1 cellular context compared by ENCODE assay signal in the genomic region with DNA sequence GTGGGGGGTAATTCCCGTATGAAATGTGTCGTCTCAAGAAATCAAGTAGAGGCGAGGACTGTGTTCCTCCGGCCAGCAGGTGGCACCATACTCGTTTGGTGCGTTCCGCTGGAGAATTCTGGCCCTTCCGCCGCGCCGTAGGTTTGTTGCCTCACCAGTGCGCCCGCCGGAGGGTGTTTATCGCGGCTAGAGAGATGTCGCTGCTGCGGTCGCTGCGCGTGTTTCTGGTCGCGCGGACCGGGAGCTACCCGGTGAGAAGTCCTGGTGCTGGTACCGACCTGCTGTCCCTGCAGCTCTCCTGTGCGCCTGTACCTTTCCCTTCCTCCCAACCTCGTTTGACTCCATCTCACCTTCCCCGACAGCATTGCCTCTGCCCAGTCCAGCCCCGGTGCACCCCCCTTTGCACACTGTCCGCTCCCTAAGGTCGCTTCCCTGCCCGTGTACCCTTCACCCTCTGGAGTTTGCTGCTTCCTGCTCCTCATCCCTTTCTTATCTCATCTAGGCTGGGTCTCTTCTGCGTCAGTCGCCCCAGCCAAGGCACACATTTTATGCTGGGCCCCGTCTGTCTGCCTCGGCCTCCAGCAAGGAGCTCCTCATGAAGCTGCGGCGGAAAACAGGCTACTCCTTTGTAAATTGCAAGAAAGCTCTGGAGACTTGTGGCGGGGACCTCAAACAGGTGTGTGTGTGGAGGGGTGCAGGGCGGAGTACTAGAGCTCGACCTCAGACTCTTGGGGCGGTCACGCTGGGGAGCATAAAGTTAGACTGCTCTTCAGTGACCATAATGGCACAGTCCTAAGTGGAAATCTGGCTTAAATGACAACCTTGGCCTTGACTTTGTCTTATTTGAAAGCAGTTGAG.
A peak's percentile ranks its signal among the peaks of the same experiment; 100 is the strongest.
TF ChIP-seq lines count a peak whose summit lies in the region.

A gene (plus strand): TSS at position 180 of the 858 bp plus-strand sequence. CDS start 15 bp downstream, at position 195.

TF ChIP-seq in HepG2, 621 proteins besides CTCF, POLR2A, EP300 and RAD21 (continued from another document):
- TF ChIP-seq MZF1 (CRISPR knock-in tag; IDR thresholded peaks at IDR 0.05; ENCODE audit: borderline replicate concordance) (no peak), MTA1 (CRISPR knock-in tag; IDR thresholded peaks at IDR 0.05; ENCODE audit: borderline replicate concordance) (no peak), ASH2L (IDR thresholded peaks at IDR 0.05; ENCODE audit: insufficient read length, low read depth, low read length) (peak; percentile 93), GATAD2A (CRISPR knock-in tag; IDR thresholded peaks at IDR 0.05) (peak; percentile 87), ZNF577 (CRISPR knock-in tag; IDR thresholded peaks at IDR 0.05; ENCODE audit: borderline replicate concordance, low read depth) (no peak), ZNF331 (CRISPR knock-in tag; IDR thresholded peaks at IDR 0.05) (peak; percentile 94), ZBTB7B (CRISPR knock-in tag; IDR thresholded peaks at IDR 0.05) (peak; percentile 76; the same call in 1 of the 2 replicates), ZNF24 (IDR thresholded peaks at IDR 0.05) (no peak), SCMH1 (CRISPR knock-in tag; IDR thresholded peaks at IDR 0.05; ENCODE audit: borderline replicate concordance) (no peak), ZFP36 (IDR thresholded peaks at IDR 0.05; ENCODE audit: borderline replicate concordance, low read depth, low read length, partially characterized antibody) (no peak), HOXA3 (CRISPR knock-in tag; IDR thresholded peaks at IDR 0.05) (peak; percentile 92)
- TF ChIP-seq, protein P1, sequence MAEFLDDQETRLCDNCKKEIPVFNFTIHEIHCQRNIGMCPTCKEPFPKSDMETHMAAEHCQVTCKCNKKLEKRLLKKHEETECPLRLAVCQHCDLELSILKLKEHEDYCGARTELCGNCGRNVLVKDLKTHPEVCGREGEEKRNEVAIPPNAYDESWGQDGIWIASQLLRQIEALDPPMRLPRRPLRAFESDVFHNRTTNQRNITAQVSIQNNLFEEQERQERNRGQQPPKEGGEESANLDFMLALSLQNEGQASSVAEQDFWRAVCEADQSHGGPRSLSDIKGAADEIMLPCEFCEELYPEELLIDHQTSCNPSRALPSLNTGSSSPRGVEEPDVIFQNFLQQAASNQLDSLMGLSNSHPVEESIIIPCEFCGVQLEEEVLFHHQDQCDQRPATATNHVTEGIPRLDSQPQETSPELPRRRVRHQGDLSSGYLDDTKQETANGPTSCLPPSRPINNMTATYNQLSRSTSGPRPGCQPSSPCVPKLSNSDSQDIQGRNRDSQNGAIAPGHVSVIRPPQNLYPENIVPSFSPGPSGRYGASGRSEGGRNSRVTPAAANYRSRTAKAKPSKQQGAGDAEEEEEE (CRISPR knock-in tag; IDR thresholded peaks at IDR 0.05; ENCODE audit: borderline replicate concordance): peak; percentile 84; the same call in 1 of the 2 replicates
- TF ChIP-seq, protein P2, sequence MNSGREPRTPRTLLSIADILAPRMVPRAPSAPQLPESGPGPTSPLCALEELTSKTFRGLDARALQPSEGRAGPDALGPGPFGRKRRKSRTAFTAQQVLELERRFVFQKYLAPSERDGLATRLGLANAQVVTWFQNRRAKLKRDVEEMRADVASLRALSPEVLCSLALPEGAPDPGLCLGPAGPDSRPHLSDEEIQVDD (CRISPR knock-in tag; IDR thresholded peaks at IDR 0.05; ENCODE audit: borderline replicate concordance): no peak
- TF ChIP-seq, protein P3, sequence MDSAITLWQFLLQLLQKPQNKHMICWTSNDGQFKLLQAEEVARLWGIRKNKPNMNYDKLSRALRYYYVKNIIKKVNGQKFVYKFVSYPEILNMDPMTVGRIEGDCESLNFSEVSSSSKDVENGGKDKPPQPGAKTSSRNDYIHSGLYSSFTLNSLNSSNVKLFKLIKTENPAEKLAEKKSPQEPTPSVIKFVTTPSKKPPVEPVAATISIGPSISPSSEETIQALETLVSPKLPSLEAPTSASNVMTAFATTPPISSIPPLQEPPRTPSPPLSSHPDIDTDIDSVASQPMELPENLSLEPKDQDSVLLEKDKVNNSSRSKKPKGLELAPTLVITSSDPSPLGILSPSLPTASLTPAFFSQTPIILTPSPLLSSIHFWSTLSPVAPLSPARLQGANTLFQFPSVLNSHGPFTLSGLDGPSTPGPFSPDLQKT (CRISPR knock-in tag; IDR thresholded peaks at IDR 0.05; ENCODE audit: borderline replicate concordance): no peak
- TF ChIP-seq, protein P4, sequence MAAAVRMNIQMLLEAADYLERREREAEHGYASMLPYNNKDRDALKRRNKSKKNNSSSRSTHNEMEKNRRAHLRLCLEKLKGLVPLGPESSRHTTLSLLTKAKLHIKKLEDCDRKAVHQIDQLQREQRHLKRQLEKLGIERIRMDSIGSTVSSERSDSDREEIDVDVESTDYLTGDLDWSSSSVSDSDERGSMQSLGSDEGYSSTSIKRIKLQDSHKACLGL (CRISPR knock-in tag; IDR thresholded peaks at IDR 0.05): no peak; the same call in 1 of the 2 replicates
